Comparison of ENCODE assay signal across 35 cellular contexts in the genomic region with DNA sequence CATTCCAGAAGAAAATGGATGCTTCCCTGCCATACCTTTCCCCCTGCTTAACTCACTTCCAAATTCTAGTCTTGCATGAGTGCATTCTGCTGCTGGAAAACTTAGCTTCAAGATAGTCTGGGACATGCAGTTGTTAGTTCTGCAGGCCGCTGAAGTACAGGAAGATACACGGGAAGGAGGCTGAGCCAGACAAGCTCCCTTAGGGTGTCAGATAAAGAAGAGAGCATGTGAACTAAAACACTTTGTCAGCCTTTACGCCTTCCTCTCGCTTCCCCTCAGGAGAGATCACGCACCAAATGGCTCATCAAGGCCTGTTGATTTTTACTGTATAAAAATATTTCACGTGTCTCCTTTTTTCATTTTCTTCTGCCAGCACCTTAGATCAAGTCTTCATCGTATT.
"Had no signal": no experiment of that assay in that cellular context is flagged by ENCODE, and none has a peak within 500 bp of the region (broad histone marks: within the 10 kb centered on the region; RNA-seq: fewer than 3 reads in every experiment).

No MANE protein-coding gene starts in this region.

- H3K9me3 ChIP-seq: MG63 had no signal

- DNase-seq: Karpas-422, Kasumi-1, MG63, MM.1S, MV-4-11, NCI-H1048, NCI-H1092, NCI-H1092 treated with DMSO at 0.1 percent for 48 hours, NCI-H1105, NCI-H1105 treated with DMSO at 0.1 percent for 48 hours, NCI-H1417, NCI-H1417 treated with DMSO at 0.1 percent for 48 hours, NCI-H1436, NCI-H1436 treated with DMSO at 0.1 percent for 48 hours, NCI-H146, NCI-H1694, NCI-H1694 treated with DMSO at 0.1 percent for 48 hours, NCI-H187, NCI-H187 treated with DMSO at 0.1 percent for 48 hours, NCI-H1930, NCI-H2029, NCI-H2029 treated with DMSO at 0.1 percent for 48 hours, NCI-H2081, NCI-H2081 treated with DMSO at 0.1 percent for 48 hours, NCI-H2107, NCI-H2171, NCI-H2171 treated with DMSO at 0.1 percent for 48 hours, NCI-H2227 treated with DMSO at 0.1 percent for 48 hours, NCI-H226, NCI-H345, NCI-H446, NCI-H446 treated with DMSO at 0.1 percent for 48 hours, NCI-H510A, NCI-H510A treated with DMSO at 0.1 percent for 48 hours had no signal

- H3K4me3 ChIP-seq: MG63 had no signal

- H3K9ac ChIP-seq: KMS-11 had no signal

- H3K36me3 ChIP-seq: MG63 had no signal

- H3K4me2 ChIP-seq: KMS-11 had no signal

- H3K27me3 ChIP-seq: MG63 had no signal

- H3K27ac ChIP-seq: KMS-11 had no signal
